In the genomic region with DNA sequence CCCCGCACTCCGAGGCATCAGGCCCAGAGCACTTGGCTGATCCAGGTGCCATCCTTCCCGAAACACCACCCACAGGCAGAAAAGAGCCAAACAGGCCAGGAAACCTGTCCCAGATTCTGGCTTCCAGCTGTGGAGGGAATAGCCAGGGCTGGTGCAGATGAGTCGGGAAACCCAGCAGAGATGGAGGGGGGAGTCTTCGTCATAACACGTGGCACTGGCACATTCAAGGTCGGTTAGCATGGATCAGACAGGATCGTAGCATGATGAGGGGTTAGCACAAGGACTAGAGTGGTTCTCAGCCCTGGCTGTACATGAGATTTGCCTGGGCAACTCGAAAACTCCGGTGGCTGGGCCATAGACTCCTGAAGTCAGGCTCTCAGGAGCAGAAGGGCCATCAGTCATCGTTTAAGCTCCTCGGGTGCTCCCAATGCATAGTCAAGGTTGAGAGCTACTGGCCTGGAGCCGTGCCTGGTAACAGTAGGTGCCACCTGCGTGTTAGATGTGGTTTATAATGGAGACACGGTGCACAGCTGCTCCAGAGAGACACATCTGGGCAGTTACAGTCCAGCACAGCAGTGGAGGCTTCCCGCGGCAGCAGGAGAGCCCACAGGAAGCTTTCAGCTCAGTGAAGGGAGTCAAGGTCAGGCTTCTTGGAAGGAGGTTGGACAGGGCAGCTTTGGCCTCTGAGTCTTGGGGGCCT, we compare ENCODE assay signal across 25 cellular contexts. TPM values are rescaled to one million over a fixed set of nuclear protein-coding genes. Genes with fewer than 3 reads are reported as not detected.
DNase-seq lines count a peak whose midpoint lies in the region; ATAC-seq and TF ChIP-seq lines count a peak whose summit lies in the region.
"Had no signal": no experiment of that assay in that cellular context is flagged by ENCODE, and none has a peak within 500 bp of the region (broad histone marks: within the 10 kb centered on the region; RNA-seq: fewer than 3 reads in every experiment).

No MANE protein-coding gene starts in this region.

- POLR2A ChIA-PET in CD8-positive, alpha-beta T cell (lab: Charles Lee), result no interaction called here

- peaks cover 1% of the 10 kb centered on the region for H3K4me1 ChIP-seq in CD8-positive, alpha-beta T cell (ENCODE audit: insufficient read depth, low read length)
- peaks cover 9% of the 10 kb centered on the region for H3K4me1 ChIP-seq in osteoblast (ENCODE audit: insufficient read depth, low read length)

- H3K27ac ChIP-seq in CD8-positive, alpha-beta T cell (ENCODE audit: low read depth, low read length), result no peak overlapping the region
- H3K27ac ChIP-seq in osteoblast (ENCODE audit: low read depth, low read length), result no peak overlapping the region
- H3K27ac ChIP-seq: hepatocyte, Peyer's patch, upper lobe of right lung had no signal

- peak overlapping the region; percentile 64 for H3K27ac Mint-ChIP-seq in activated naive CD4-positive, alpha-beta T cell treated with anti-CD3 and anti-CD28 coated beads, Interleukin-2, amount 50 U/mL, for 24 hours
- H3K27ac Mint-ChIP-seq in CD8-positive, alpha-beta T cell, result peak overlapping the region; percentile 32
- H3K27ac Mint-ChIP-seq in activated naive CD8-positive, alpha-beta T cell treated with anti-CD3 and anti-CD28 coated beads for 36 hours, result peak overlapping the region; percentile 70

- no peak overlapping the region for H2AFZ ChIP-seq in osteoblast (ENCODE audit: low read length)
- H2AFZ ChIP-seq: hepatocyte had no signal

- no peaks in the 10 kb centered on the region for H3K27me3 Mint-ChIP-seq in activated naive CD4-positive, alpha-beta T cell treated with anti-CD3 and anti-CD28 coated beads, Interleukin-2, amount 50 U/mL, for 24 hours
- no peaks in the 10 kb centered on the region for H3K27me3 Mint-ChIP-seq in CD8-positive, alpha-beta T cell (ENCODE audit: low read depth)
- H3K27me3 Mint-ChIP-seq in activated naive CD8-positive, alpha-beta T cell treated with anti-CD3 and anti-CD28 coated beads for 36 hours, result no peaks in the 10 kb centered on the region

- H3K36me3 Mint-ChIP-seq in activated naive CD4-positive, alpha-beta T cell treated with anti-CD3 and anti-CD28 coated beads, Interleukin-2, amount 50 U/mL, for 24 hours, result peaks cover 3% of the 10 kb centered on the region
- peaks cover 68% of the 10 kb centered on the region for H3K36me3 Mint-ChIP-seq in CD8-positive, alpha-beta T cell
- H3K36me3 Mint-ChIP-seq in activated naive CD8-positive, alpha-beta T cell treated with anti-CD3 and anti-CD28 coated beads for 36 hours, result peaks cover 2% of the 10 kb centered on the region

- peak overlapping the region; percentile 8 for H3K4me3 Mint-ChIP-seq in activated naive CD4-positive, alpha-beta T cell treated with anti-CD3 and anti-CD28 coated beads, Interleukin-2, amount 50 U/mL, for 24 hours
- no peak overlapping the region for H3K4me3 Mint-ChIP-seq in CD8-positive, alpha-beta T cell
- no peak overlapping the region for H3K4me3 Mint-ChIP-seq in activated naive CD8-positive, alpha-beta T cell treated with anti-CD3 and anti-CD28 coated beads for 36 hours
- H3K4me3 Mint-ChIP-seq: dendritic cell treated with granulocyte-macrophage colony-stimulating factor and Interleukin-4, amounts not matched to agents 40 ng/mL and 50 ng/mL, for 4 days; immature natural killer cell had no signal

- no peak for TF ChIP-seq CTCF in CD8-positive, alpha-beta T cell (IDR thresholded peaks at IDR 0.05)
- no peak for TF ChIP-seq CTCF in osteoblast (IDR thresholded peaks at IDR 0.05; ENCODE audit: extremely low read depth, low read depth, low read length)

- no peaks in the 10 kb centered on the region for H3K27me3 ChIP-seq in CD8-positive, alpha-beta T cell (ENCODE audit: insufficient read depth, low read length)
- no peaks in the 10 kb centered on the region for H3K27me3 ChIP-seq in osteoblast (ENCODE audit: insufficient read depth, low read length)
- H3K27me3 ChIP-seq: hepatocyte, Peyer's patch, upper lobe of right lung had no signal

- no peaks in the 10 kb centered on the region for H3K9me3 Mint-ChIP-seq in activated naive CD4-positive, alpha-beta T cell treated with anti-CD3 and anti-CD28 coated beads, Interleukin-2, amount 50 U/mL, for 24 hours
- H3K9me3 Mint-ChIP-seq in CD8-positive, alpha-beta T cell, result no peaks in the 10 kb centered on the region
- H3K9me3 Mint-ChIP-seq in activated naive CD8-positive, alpha-beta T cell treated with anti-CD3 and anti-CD28 coated beads for 36 hours, result no peaks in the 10 kb centered on the region
- H3K9me3 Mint-ChIP-seq: dendritic cell treated with granulocyte-macrophage colony-stimulating factor and Interleukin-4, amounts not matched to agents 40 ng/mL and 50 ng/mL, for 4 days; immature natural killer cell had no signal

- peaks cover 18% of the 10 kb centered on the region for H3K4me1 Mint-ChIP-seq in activated naive CD4-positive, alpha-beta T cell treated with anti-CD3 and anti-CD28 coated beads, Interleukin-2, amount 50 U/mL, for 24 hours
- H3K4me1 Mint-ChIP-seq in CD8-positive, alpha-beta T cell (ENCODE audit: low read depth), result peaks cover 8% of the 10 kb centered on the region
- H3K4me1 Mint-ChIP-seq in activated naive CD8-positive, alpha-beta T cell treated with anti-CD3 and anti-CD28 coated beads for 36 hours, result peaks cover 11% of the 10 kb centered on the region

- H3K79me2 ChIP-seq in osteoblast (ENCODE audit: insufficient read depth, low read length), result peaks cover 13% of the 10 kb centered on the region

- H3K4me2 ChIP-seq in osteoblast (ENCODE audit: insufficient read depth, low read length), result no peak overlapping the region
- H3K4me2 ChIP-seq: hepatocyte had no signal

- H3K9me3 ChIP-seq in CD8-positive, alpha-beta T cell (ENCODE audit: low read length), result no peaks in the 10 kb centered on the region
- H3K9me3 ChIP-seq in osteoblast (ENCODE audit: low read depth, low read length), result no peaks in the 10 kb centered on the region
- H3K9me3 ChIP-seq: Peyer's patch, upper lobe of right lung had no signal

- CTCF ChIA-PET in CD8-positive, alpha-beta T cell (lab: Charles Lee), result interaction anchor here (0.7 to 2.1 kb wide), 3 partner anchors 14 to 109 kb away, joined by 4 to 10 read pairs (median 4); no protein-coding TSS in a partner anchor

- no peak for DNase-seq in activated naive CD4-positive, alpha-beta T cell treated with anti-CD3 and anti-CD28 coated beads, Interleukin-2, amount 50 U/mL, for 16 hours
- no peak for DNase-seq in CD8-positive, alpha-beta T cell
- no peak for DNase-seq in activated naive CD8-positive, alpha-beta T cell treated with anti-CD3 and anti-CD28 coated beads for 36 hours
- DNase-seq in osteoblast (ENCODE audit: insufficient read length, low spot score, missing footprints) (peak; percentile 26), head of caudate nucleus (no peak)
- DNase-seq in stimulated activated CD4-positive, alpha-beta T cell treated with anti-CD3 and anti-CD28 coated beads, Interleukin-1b, Interleukin-23, amount 100 ng/mL, for 48 hours, result no peak
- DNase-seq: activated CD4-positive, alpha-beta T cell treated with anti-CD3 and anti-CD28 coated beads, Interleukin-2, amount 50 U/mL, for 1 hour; activated gamma-delta T cell; caudate nucleus; immature natural killer cell; Karpas-422; left colon; NCI-H1417 treated with DMSO at 0.1 percent for 48 hours; NCI-H2081; NCI-H345; Peyer's patch; SIG-M5; substantia nigra; upper lobe of right lung had no signal

- no peak overlapping the region for H3K4me3 ChIP-seq in CD8-positive, alpha-beta T cell (ENCODE audit: low read depth, low read length)
- H3K4me3 ChIP-seq in osteoblast (ENCODE audit: insufficient read depth, low read length), result no peak overlapping the region
- H3K4me3 ChIP-seq: GM12878, hepatocyte, Peyer's patch, skin epidermis, upper lobe of right lung had no signal

- ATAC-seq in CD8-positive, alpha-beta T cell, result no peak
- no peak for ATAC-seq in HG02938 (IDR thresholded peaks at IDR 0.05; ENCODE audit: unreplicated experiment)
- ATAC-seq: GM12878, left colon, upper lobe of right lung had no signal

- H3K36me3 ChIP-seq in CD8-positive, alpha-beta T cell (ENCODE audit: insufficient read depth, low read length), result peaks cover 27% of the 10 kb centered on the region
- peaks cover 76% of the 10 kb centered on the region for H3K36me3 ChIP-seq in osteoblast (ENCODE audit: insufficient read depth, low read length)

- intact Hi-C loops in CD8-positive, alpha-beta T cell (cut with DNase I, micrococcal nuclease), result no loop called here
- intact Hi-C loops in head of caudate nucleus (cut with DNase I), result no loop called here

- peaks cover 23% of the 10 kb centered on the region for H4K20me1 ChIP-seq in osteoblast (ENCODE audit: insufficient read depth, low read length)

RNA-seq across cellular contexts. Expression of a gene that starts 6.3 kb away (rescaled TPM):
- total RNA-seq in CD8-positive, alpha-beta T cell, result 10 to 100 TPM; 30.9 to 32.3 TPM
- 10 to 100 TPM; 18.2 to 21.7 TPM for total RNA-seq in activated naive CD8-positive, alpha-beta T cell treated with anti-CD3 and anti-CD28 coated beads for 36 hours
- 63.6 and 66.2 TPM in 2 replicates for total RNA-seq in osteoblast

RNA-seq across cellular contexts. Expression of a gene that starts 20.1 kb away (rescaled TPM):
- 1 to 10 TPM; 3.7 to 3.9 TPM for total RNA-seq in CD8-positive, alpha-beta T cell
- 1 to 10 TPM; 1.4 to 1.5 TPM for total RNA-seq in activated naive CD8-positive, alpha-beta T cell treated with anti-CD3 and anti-CD28 coated beads for 36 hours
- 0.59 and 0.72 TPM in 2 replicates for total RNA-seq in osteoblast

RNA-seq across cellular contexts. Expression of a gene that starts 29.7 kb away (rescaled TPM):
- 10 to 100 TPM; 36.1 to 41.7 TPM for total RNA-seq in CD8-positive, alpha-beta T cell
- 10 to 100 TPM; 91.1 to 98.5 TPM for total RNA-seq in activated naive CD8-positive, alpha-beta T cell treated with anti-CD3 and anti-CD28 coated beads for 36 hours
- 23.3 and 25.0 TPM in 2 replicates for total RNA-seq in osteoblast

RNA-seq across cellular contexts. Expression of a gene that starts 36.1 kb away (rescaled TPM):
- 10 to 100 TPM; 13.7 to 16.9 TPM for total RNA-seq in CD8-positive, alpha-beta T cell
- total RNA-seq in activated naive CD8-positive, alpha-beta T cell treated with anti-CD3 and anti-CD28 coated beads for 36 hours, result 1 to 10 TPM; 2.2 to 2.8 TPM
- total RNA-seq in osteoblast, result not detected in 2 replicates
